In the genomic region with DNA sequence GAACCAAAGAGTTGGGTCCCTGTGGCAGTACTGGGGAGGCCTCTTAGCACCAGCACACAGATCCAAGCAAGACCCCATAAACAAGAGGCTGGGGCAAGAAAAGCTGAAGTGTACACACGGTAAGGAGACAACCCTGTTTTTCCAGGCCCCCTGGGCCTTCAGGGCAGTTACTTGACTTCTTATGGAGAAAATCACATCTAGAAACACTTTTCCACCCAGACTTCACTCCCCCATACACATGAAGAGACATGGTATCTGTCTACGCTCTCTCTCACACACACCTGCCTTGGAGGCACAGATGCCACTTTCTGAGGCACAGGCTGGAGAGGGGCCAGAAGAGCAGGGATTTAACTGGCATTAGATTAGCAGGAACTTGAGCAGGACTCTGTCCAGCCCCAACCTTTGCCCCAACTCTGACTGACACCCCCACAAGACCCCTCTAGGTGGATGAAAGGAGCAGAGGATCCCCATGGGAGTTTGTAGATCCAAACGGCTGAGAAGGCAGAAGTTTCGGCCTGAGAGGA, we compare ENCODE assay signal across 8 cellular contexts. TPM values are rescaled to one million over a fixed set of nuclear protein-coding genes. Genes with fewer than 3 reads are reported as not detected.
A peak's percentile ranks its signal among the peaks of the same experiment; 100 is the strongest.
DNase-seq lines count a peak whose midpoint lies in the region; ATAC-seq and TF ChIP-seq lines count a peak whose summit lies in the region.

No MANE protein-coding gene starts in this region.

- H3K27ac Mint-ChIP-seq in T-cell: peak overlapping the region; percentile 91 to 94

- ATAC-seq in T-cell (replicated peaks in 1 of 4) (no peak), HG02970 (IDR thresholded peaks at IDR 0.05; ENCODE audit: low FRiP score, unreplicated experiment) (no peak)

- peak overlapping the region; percentile 83 to 89 (median 85) for H3K4me3 Mint-ChIP-seq in T-cell

- DNase-seq in GM06990 (ENCODE audit: extremely low read depth, insufficient read length): no peak
- DNase-seq in T-cell: no peak
- no peak for DNase-seq in fibroblast of mammary gland (ENCODE audit: low read depth)
- DNase-seq in sigmoid colon: no peak
- no peak for DNase-seq in SJCRH30
- DNase-seq in hepatic stellate cell (ENCODE audit: low spot score): no peak
- no peak for DNase-seq in activated CD8-positive, alpha-beta memory T cell treated with anti-CD3 and anti-CD28 coated beads for 24 hours

- peaks cover 55 to 61% (median 56%) of the 10 kb centered on the region in 3 donors for H3K4me1 Mint-ChIP-seq in T-cell

- TF ChIP-seq CTCF in GM06990 (IDR thresholded peaks at IDR 0.05; ENCODE audit: insufficient read depth, low read length, poor library complexity, severe bottlenecking) (peak; percentile 0), fibroblast of mammary gland (conservative IDR thresholded peaks at IDR 0.05; ENCODE audit: control insufficient read depth, insufficient read depth, low read depth, low read length) (no peak), sigmoid colon (IDR thresholded peaks at IDR 0.05) (no peak)

- H3K9me3 Mint-ChIP-seq in T-cell: no peaks in the 10 kb centered on the region

- intact Hi-C loops in sigmoid colon (cut with DNase I): loop anchor here (5.0 kb wide), 1 partner anchor 45 kb away; a partner anchor contains a TSS

- TF ChIP-seq POLR2A in sigmoid colon (IDR thresholded peaks at IDR 0.05): no peak

- H3K4me3 ChIP-seq in GM06990 (replicated peaks; ENCODE audit: low read depth, low read length) (0 out of 2 replicates have a peak overlapping the region, but pooled peaks have one; percentile 91), fibroblast of mammary gland (ENCODE audit: control insufficient read depth, low read depth, low read length) (peak overlapping the region; percentile 84), sigmoid colon (peak overlapping the region in 2 of 4 donors; percentile 76 to 78), SJCRH30 (no peak overlapping the region)

- peaks cover 13% of the 10 kb centered on the region for H3K36me3 Mint-ChIP-seq in T-cell

- CTCF ChIA-PET in T-cell (lab: Charles Lee): no interaction called here

- H3K9me3 ChIP-seq in sigmoid colon: no peaks in the 10 kb centered on the region
- H3K9me3 ChIP-seq in SJCRH30 (replicated peaks): no peaks in the 10 kb centered on the region

- H3K27ac ChIP-seq in sigmoid colon (peak overlapping the region; percentile 93 to 99 (median 96)), SJCRH30 (no peak overlapping the region)

- H3K4me1 ChIP-seq in sigmoid colon (peaks cover 0 to 55% (median 55%) of the 10 kb centered on the region in 4 donors), SJCRH30 (peaks cover 23% of the 10 kb centered on the region)

- POLR2A ChIA-PET in T-cell (lab: Charles Lee): interaction anchor here in 1 of 2 donors (0.5 kb wide), 1 partner anchor 638 kb away, joined by 5 read pairs; no protein-coding TSS in a partner anchor

- H3K27me3 Mint-ChIP-seq in T-cell: no peaks in the 10 kb centered on the region

- peaks cover 6% of the 10 kb centered on the region for H3K36me3 ChIP-seq in GM06990 (ENCODE audit: control insufficient read depth, insufficient read depth, low read length)
- H3K36me3 ChIP-seq in sigmoid colon: peaks cover 13 to 16% (median 14%) of the 10 kb centered on the region in 4 donors
- H3K36me3 ChIP-seq in SJCRH30: peaks cover 19% of the 10 kb centered on the region

- 73 to 78% methylated on average over 4 of the region's 4 CpGs for WGBS in sigmoid colon, 2 donors

- no peak for TF ChIP-seq EP300 in sigmoid colon (IDR thresholded peaks at IDR 0.05)

- no peaks in the 10 kb centered on the region for H3K27me3 ChIP-seq in GM06990 (replicated peaks; ENCODE audit: control insufficient read depth, insufficient read depth, low read length)
- H3K27me3 ChIP-seq in sigmoid colon: no peaks in the 10 kb centered on the region
- no peaks in the 10 kb centered on the region for H3K27me3 ChIP-seq in SJCRH30

RNA-seq across cellular contexts. Expression of a gene that starts 2.2 kb away (rescaled TPM):
- total RNA-seq in T-cell: 100 to 1,000 TPM in 4 of 5 donors, 10 to 100 TPM in 1; 74.3 to 153 (median 135) TPM
- 100 to 1,000 TPM in 1 of 4 donors, 10 to 100 TPM in 3; 68.7 to 103 (median 79.1) TPM for total RNA-seq in sigmoid colon
- 100 to 1,000 TPM in 1 of 3 donors, 10 to 100 TPM in 2; 50.6 to 115 (median 97.8) TPM for polyA plus RNA-seq in sigmoid colon
- 87.3 and 95.2 TPM in 2 replicates for total RNA-seq in SJCRH30 (2014; rRNA removed; shearing (Covaris generic))

RNA-seq across cellular contexts. Expression of a gene that starts 9.6 kb away (rescaled TPM):
- total RNA-seq in T-cell (under 1 TPM in 2 of 5 donors, not detected in 3; 0.15 to 0.16 TPM), sigmoid colon (under 1 TPM in 1 of 4 donors, not detected in 3; 0.36 TPM)
- under 1 TPM in 2 of 3 donors, not detected in 1; 0.45 to 0.60 TPM for polyA plus RNA-seq in sigmoid colon
- not detected in 2 replicates for total RNA-seq in SJCRH30 (2014; rRNA removed; shearing (Covaris generic))

RNA-seq across cellular contexts. Expression of a gene that starts 34.2 kb away (rescaled TPM):
- total RNA-seq in T-cell: 10 to 100 TPM; 15.3 to 26.8 (median 19.0) TPM
- 10 to 100 TPM; 21.7 to 51.8 (median 27.0) TPM for total RNA-seq in sigmoid colon
- 10 to 100 TPM; 15.6 to 26.4 (median 22.1) TPM for polyA plus RNA-seq in sigmoid colon
- 2.0 and 2.5 TPM in 2 replicates for total RNA-seq in SJCRH30 (2014; rRNA removed; shearing (Covaris generic))

RNA-seq across cellular contexts. Expression of a gene that starts 35.8 kb away (rescaled TPM):
- total RNA-seq in T-cell: 10 to 100 TPM; 15.3 to 31.3 (median 24.9) TPM
- 10 to 100 TPM; 16.7 to 33.9 (median 27.7) TPM for total RNA-seq in sigmoid colon
- 10 to 100 TPM; 15.5 to 18.7 (median 18.6) TPM for polyA plus RNA-seq in sigmoid colon
- total RNA-seq in SJCRH30 (2014; rRNA removed; shearing (Covaris generic)): 15.0 and 17.4 TPM in 2 replicates

RNA-seq across cellular contexts. Expression of a gene that starts 46.3 kb away (rescaled TPM):
- 10 to 100 TPM; 44.5 to 72.6 (median 62.5) TPM for total RNA-seq in T-cell
- 10 to 100 TPM; 23.9 to 36.0 (median 30.3) TPM for total RNA-seq in sigmoid colon
- polyA plus RNA-seq in sigmoid colon: 10 to 100 TPM in 1 of 3 donors, 1 to 10 TPM in 2; 5.5 to 24.5 (median 9.0) TPM
- 42.8 and 46.2 TPM in 2 replicates for total RNA-seq in SJCRH30 (2014; rRNA removed; shearing (Covaris generic))
